In genomic region chr15:51737538-51738305, GRCh38 we compare ENCODE assay signal across 8 cellular contexts. TPM values are rescaled to one million over a fixed set of nuclear protein-coding genes. Genes with fewer than 3 reads are reported as not detected.
DNase-seq lines count a peak whose midpoint lies in the region; ATAC-seq and TF ChIP-seq lines count a peak whose summit lies in the region.

TSS of gene LYSMD2 (minus strand) at chr15:51737655. CDS start at chr15:51737622, 33 bp downstream.

- H3K27ac Mint-ChIP-seq in naive thymus-derived CD4-positive, alpha-beta T cell, result peak within 1 kb of the TSS; percentile 86 to 98 (median 96)
- peak within 1 kb of the TSS; percentile 94 for H3K27ac Mint-ChIP-seq in stimulated activated naive CD8-positive, alpha-beta T cell treated with anti-CD3 and anti-CD28 coated beads, Interleukin-15, Interleukin-2, amounts not matched to agents 100 ng/mL and 50 ng/mL, for 24 hours

- H4K20me1 ChIP-seq in OCI-LY3 (ENCODE audit: insufficient read depth, low read length) (peaks cover 7% of the 10 kb centered on the region; the same call in 1 of the 2 replicates), fibroblast of lung (ENCODE audit: control insufficient read depth, extremely low read depth, insufficient read depth, low read length) (no peaks in the 10 kb centered on the region)

- H3K9ac ChIP-seq in OCI-LY3 (ENCODE audit: low read length) (peak within 1 kb of the TSS; percentile 74), fibroblast of lung (ENCODE audit: insufficient read depth, low read length) (peak within 1 kb of the TSS; percentile 48)

- peak; percentile 49 for ATAC-seq in HG03066 (IDR thresholded peaks at IDR 0.05; ENCODE audit: low read depth, unreplicated experiment)
- ATAC-seq in naive thymus-derived CD4-positive, alpha-beta T cell, result peak; percentile 71

- no peaks in the 10 kb centered on the region for H3K9me3 ChIP-seq in OCI-LY3 (ENCODE audit: insufficient read depth, low read length)
- no peaks in the 10 kb centered on the region for H3K9me3 ChIP-seq in fibroblast of lung (ENCODE audit: control insufficient read depth, insufficient read depth, low read depth, low read length)
- H3K9me3 ChIP-seq in naive thymus-derived CD4-positive, alpha-beta T cell (ENCODE audit: control insufficient read depth in 2 of 3, low read length in 3 of 3), result no peaks in the 10 kb centered on the region

- intact Hi-C loops in naive thymus-derived CD4-positive, alpha-beta T cell (cut with micrococcal nuclease), result loop anchor here (1.0 to 10.0 kb wide), 13 partner anchors 13 to 1385 kb away; partner anchors contain the start of genes TMOD2 (in 2 of the 2), TMOD3 (in 2 of the 2), DMXL2 (in 1 of the 2) and SCG3 (in 1 of the 2)

- H3K27ac ChIP-seq in OCI-LY3 (ENCODE audit: low read length), result peak within 1 kb of the TSS; percentile 94
- no peak within 1 kb of the TSS for H3K27ac ChIP-seq in fibroblast of lung (ENCODE audit: insufficient read depth, low read length)
- peak within 1 kb of the TSS; percentile 84 for H3K27ac ChIP-seq in naive thymus-derived CD4-positive, alpha-beta T cell (ENCODE audit: low read depth, low read length)

- H3K4me3 Mint-ChIP-seq in naive thymus-derived CD4-positive, alpha-beta T cell, result peak within 1 kb of the TSS; percentile 87 to 96 (median 94)
- peak within 1 kb of the TSS; percentile 88 for H3K4me3 Mint-ChIP-seq in stimulated activated naive CD8-positive, alpha-beta T cell treated with anti-CD3 and anti-CD28 coated beads, Interleukin-15, Interleukin-2, amounts not matched to agents 100 ng/mL and 50 ng/mL, for 24 hours

- peaks cover 55% of the 10 kb centered on the region for H3K79me2 ChIP-seq in OCI-LY3 (ENCODE audit: low read length)
- no peaks in the 10 kb centered on the region for H3K79me2 ChIP-seq in fibroblast of lung (ENCODE audit: control insufficient read depth, insufficient read depth, low read length)

- no peak for DNase-seq in activated CD8-positive, alpha-beta memory T cell treated with anti-CD3 and anti-CD28 coated beads for 24 hours
- DNase-seq in activated T-helper 1 cell treated with Interleukin-2 at 50 U/mL for 16 hours (ENCODE audit: low read depth), result peak; percentile 59
- peak; percentile 40 to 66 for DNase-seq in fibroblast of lung (ENCODE audit: low read depth in 2 of 2)
- DNase-seq in naive thymus-derived CD4-positive, alpha-beta T cell, result peak; percentile 56 to 78 (median 66)

- POLR2A ChIA-PET in activated CD8-positive, alpha-beta memory T cell treated with anti-CD3 and anti-CD28 coated beads for 36 hours (lab: Charles Lee), result interaction anchor here (0.6 to 1.9 kb wide), 4 partner anchors 10 to 133 kb away, joined by 3 to 7 read pairs (median 4); no protein-coding TSS in a partner anchor
- POLR2A ChIA-PET in naive thymus-derived CD4-positive, alpha-beta T cell (lab: Charles Lee), result interaction anchor here (0.5 to 3.2 kb wide), 17 partner anchors 10 to 1383 kb away, joined by 3 to 44 read pairs (median 4); partner anchors contain the start of genes GABPB1, SCG3 and TMOD2

- peak within 1 kb of the TSS; percentile 91 for H3K4me2 ChIP-seq in OCI-LY3 (ENCODE audit: low read length)
- peak within 1 kb of the TSS; percentile 67 for H3K4me2 ChIP-seq in fibroblast of lung (ENCODE audit: extremely low read depth, insufficient read depth, low read length)

- H3K4me3 ChIP-seq in OCI-LY3 (ENCODE audit: low read length) (peak within 1 kb of the TSS; percentile 75), fibroblast of lung (replicated peaks in 1 of 4; ENCODE audit: control extremely low read depth in 1 of 4, insufficient read depth in 1 of 4, low read depth in 3 of 4, low read length in 4 of 4) (peak within 1 kb of the TSS; percentile 37 to 72 (median 52))
- H3K4me3 ChIP-seq in naive thymus-derived CD4-positive, alpha-beta T cell (ENCODE audit: low read length), result peak within 1 kb of the TSS; percentile 71

- H3K4me1 Mint-ChIP-seq in naive thymus-derived CD4-positive, alpha-beta T cell, result peaks cover 45 to 68% (median 60%) of the 10 kb centered on the region in 7 donors
- H3K4me1 Mint-ChIP-seq in stimulated activated naive CD8-positive, alpha-beta T cell treated with anti-CD3 and anti-CD28 coated beads, Interleukin-15, Interleukin-2, amounts not matched to agents 100 ng/mL and 50 ng/mL, for 24 hours (ENCODE audit: low read depth), result peaks cover 49% of the 10 kb centered on the region

- no peak for TF ChIP-seq CTCF in OCI-LY3 (IDR thresholded peaks at IDR 0.05; ENCODE audit: low read depth, low read length)
- no peak for TF ChIP-seq CTCF in fibroblast of lung (conservative IDR thresholded peaks at IDR 0.05 in 1 of 2, IDR thresholded peaks at IDR 0.05 in 1 of 2; ENCODE audit: low read depth in 1 of 2, low read length in 2 of 2)

- H3K36me3 ChIP-seq in OCI-LY3 (replicated peaks; ENCODE audit: low read depth, low read length) (peaks cover 8% of the 10 kb centered on the region), fibroblast of lung (ENCODE audit: control insufficient read depth, insufficient read depth, low read length) (no peaks in the 10 kb centered on the region)
- no peaks in the 10 kb centered on the region for H3K36me3 ChIP-seq in naive thymus-derived CD4-positive, alpha-beta T cell (ENCODE audit: control insufficient read depth in 2 of 3, insufficient read depth in 3 of 3, low read length in 3 of 3)

- H2AFZ ChIP-seq in OCI-LY3 (ENCODE audit: low read depth, low read length), result peak within 1 kb of the TSS; percentile 48; the same call in 1 of the 2 replicates
- peak within 1 kb of the TSS; percentile 68 for H2AFZ ChIP-seq in fibroblast of lung (ENCODE audit: low read length)

- H3K27me3 ChIP-seq in OCI-LY3 (ENCODE audit: low read depth, low read length) (no peaks in the 10 kb centered on the region), fibroblast of lung (ENCODE audit: control insufficient read depth, insufficient read depth, low read length) (no peaks in the 10 kb centered on the region)
- H3K27me3 ChIP-seq in naive thymus-derived CD4-positive, alpha-beta T cell (ENCODE audit: control insufficient read depth in 2 of 2, insufficient read depth in 2 of 2, low read length in 2 of 2), result no peaks in the 10 kb centered on the region

- H3K9me3 Mint-ChIP-seq in naive thymus-derived CD4-positive, alpha-beta T cell, result no peaks in the 10 kb centered on the region
- no peaks in the 10 kb centered on the region for H3K9me3 Mint-ChIP-seq in stimulated activated naive CD8-positive, alpha-beta T cell treated with anti-CD3 and anti-CD28 coated beads, Interleukin-15, Interleukin-2, amounts not matched to agents 100 ng/mL and 50 ng/mL, for 24 hours

- H3K4me1 ChIP-seq in OCI-LY3 (ENCODE audit: low read length) (peaks cover 42% of the 10 kb centered on the region), fibroblast of lung (ENCODE audit: control insufficient read depth, extremely low read depth, insufficient read depth, low read length) (peaks cover 2% of the 10 kb centered on the region)
- H3K4me1 ChIP-seq in naive thymus-derived CD4-positive, alpha-beta T cell (ENCODE audit: control insufficient read depth in 2 of 2, insufficient read depth in 2 of 2, low read length in 2 of 2), result peaks cover 25 to 31% of the 10 kb centered on the region in 2 donors

- H3K27me3 Mint-ChIP-seq in naive thymus-derived CD4-positive, alpha-beta T cell, result peaks cover 0 to 2% (median 0%) of the 10 kb centered on the region in 5 donors
- H3K27me3 Mint-ChIP-seq in stimulated activated naive CD8-positive, alpha-beta T cell treated with anti-CD3 and anti-CD28 coated beads, Interleukin-15, Interleukin-2, amounts not matched to agents 100 ng/mL and 50 ng/mL, for 24 hours, result no peaks in the 10 kb centered on the region

- peaks cover 0 to 14% (median 0%) of the 10 kb centered on the region in 5 donors for H3K36me3 Mint-ChIP-seq in naive thymus-derived CD4-positive, alpha-beta T cell
- H3K36me3 Mint-ChIP-seq in stimulated activated naive CD8-positive, alpha-beta T cell treated with anti-CD3 and anti-CD28 coated beads, Interleukin-15, Interleukin-2, amounts not matched to agents 100 ng/mL and 50 ng/mL, for 24 hours (ENCODE audit: low read depth), result peaks cover 7% of the 10 kb centered on the region

- CTCF ChIA-PET in activated CD8-positive, alpha-beta memory T cell treated with anti-CD3 and anti-CD28 coated beads for 36 hours (lab: Charles Lee), result interaction anchor here (0.7 to 1.3 kb wide), 3 partner anchors 38 to 442 kb away, joined by 3 read pairs; no protein-coding TSS in a partner anchor
- CTCF ChIA-PET in naive thymus-derived CD4-positive, alpha-beta T cell (lab: Charles Lee), result interaction anchor here (0.5 to 4.4 kb wide), 10 partner anchors 9 to 890 kb away, joined by 3 to 36 read pairs (median 4); no protein-coding TSS in a partner anchor

RNA-seq across cellular contexts. Expression of gene LYSMD2, which starts in this region (rescaled TPM):
- 10 to 100 TPM; 21.8 to 22.4 TPM for total RNA-seq in activated CD8-positive, alpha-beta memory T cell treated with anti-CD3 and anti-CD28 coated beads for 36 hours
- total RNA-seq in fibroblast of lung, result 7.2 and 7.8 TPM in 2 replicates
- polyA plus RNA-seq in fibroblast of lung, result 10.1 and 12.3 TPM in 2 replicates
- polyA plus RNA-seq in fibroblast of lung (2012), result 6.2 and 7.6 TPM in 2 replicates
- polyA minus RNA-seq in fibroblast of lung (ENCODE audit: low replicate concordance), result 2.5 TPM in 1 of 2 replicates, not detected in the other
- 10 to 100 TPM; 12.5 to 33.8 (median 17.8) TPM for total RNA-seq in naive thymus-derived CD4-positive, alpha-beta T cell
- polyA plus RNA-seq in naive thymus-derived CD4-positive, alpha-beta T cell, result 10 to 100 TPM; 42.2 to 46.8 TPM
